19 cellular contexts compared by ENCODE assay signal in the genomic region with DNA sequence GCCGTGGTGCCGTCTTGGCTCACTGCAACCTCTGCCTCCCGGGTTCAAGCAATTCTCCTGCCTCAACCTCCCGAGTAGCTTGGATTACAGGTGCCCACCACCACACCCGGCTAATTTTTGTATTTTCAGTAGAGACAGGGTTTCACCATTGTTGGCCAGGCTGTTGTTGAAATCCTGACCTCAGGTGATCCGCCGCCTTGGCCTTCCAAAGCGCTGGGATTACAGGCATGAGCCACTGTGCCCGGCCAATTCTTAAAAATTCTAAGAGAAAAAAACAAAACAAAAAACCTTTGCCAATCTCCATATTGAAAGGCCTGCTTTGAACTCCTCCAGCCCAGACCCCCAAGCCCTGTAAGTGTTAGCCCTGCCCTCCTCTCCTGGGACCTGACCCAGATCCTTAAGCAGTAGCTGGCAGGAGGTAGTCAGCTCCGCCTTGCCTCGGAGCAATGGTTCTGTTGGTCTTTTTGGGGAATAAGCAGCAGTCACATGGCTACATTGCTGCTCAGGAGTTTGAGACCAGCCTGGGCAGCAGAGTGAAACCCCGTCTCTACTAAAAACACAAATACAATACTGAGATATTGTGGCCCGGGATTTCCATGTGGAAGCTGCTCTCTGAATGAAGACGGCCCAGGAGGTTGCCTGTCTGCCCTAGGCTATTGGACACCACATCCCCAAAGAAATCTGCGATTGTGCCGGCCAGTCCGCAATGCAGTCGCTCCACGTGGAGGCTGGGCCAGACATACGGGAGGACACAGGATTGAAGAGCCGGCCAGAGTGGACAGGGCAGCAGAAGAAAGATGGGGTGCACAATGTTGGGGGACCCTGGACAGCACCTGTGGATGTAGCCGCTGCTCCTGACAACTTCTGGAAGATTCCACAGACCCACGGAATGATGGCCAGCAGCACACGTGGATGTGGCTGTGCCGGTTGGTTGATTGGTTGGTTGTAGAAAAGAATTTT. TPM values are rescaled to one million over a fixed set of nuclear protein-coding genes. Genes with fewer than 3 reads are reported as not detected.
DNase-seq lines count a peak whose midpoint lies in the region; ATAC-seq, FAIRE-seq and TF ChIP-seq lines count a peak whose summit lies in the region.
"Had no signal": no experiment of that assay in that cellular context is flagged by ENCODE, and none has a peak within 500 bp of the region (broad histone marks: within the 10 kb centered on the region; RNA-seq: fewer than 3 reads in every experiment).

No MANE protein-coding gene starts in this region.

- H3K4me3 ChIP-seq in kidney (ENCODE audit: low read length in 2 of 2): no peak overlapping the region
- H3K4me3 ChIP-seq: GM23338, Peyer's patch had no signal

- peaks cover 15 to 16% of the 10 kb centered on the region in 2 donors for H3K4me1 Mint-ChIP-seq in natural killer cell treated with Interleukin-12 subunit alpha and Interleukin-12 subunit beta and Interleukin-15 and Interleukin-18, amount 100 ng/mL, for 72 hours (ENCODE audit: low read depth in 2 of 2)
- peaks cover 25% of the 10 kb centered on the region in 2 donors for H3K4me1 Mint-ChIP-seq in natural killer cell

- H3K9ac ChIP-seq in kidney (ENCODE audit: low read length in 2 of 2): no peak overlapping the region
- H3K9ac ChIP-seq: KMS-11 had no signal

- no peak for TF ChIP-seq CTCF in natural killer cell (IDR thresholded peaks at IDR 0.05)
- no peak for TF ChIP-seq CTCF in kidney (IDR thresholded peaks at IDR 0.05; ENCODE audit: borderline replicate concordance, extremely low read depth, insufficient read depth)

- H3K27ac ChIP-seq in kidney (ENCODE audit: low read depth in 2 of 2, low read length in 2 of 2): no peak overlapping the region
- H3K27ac ChIP-seq: KMS-11, Peyer's patch had no signal

- ATAC-seq in natural killer cell treated with Interleukin-12 subunit alpha and Interleukin-12 subunit beta and Interleukin-15 and Interleukin-18, amount 100 ng/mL, for 72 hours: no peak
- ATAC-seq in natural killer cell (no peak), sciatic nerve (no peak), HG03460 (IDR thresholded peaks at IDR 0.05; ENCODE audit: unreplicated experiment) (no peak), HG03457 (IDR thresholded peaks at IDR 0.05; ENCODE audit: unreplicated experiment) (no peak), GM19023 (IDR thresholded peaks at IDR 0.05; ENCODE audit: unreplicated experiment) (no peak)
- ATAC-seq: GM23338, HCT116, Right ventricle myocardium inferior had no signal

- no peak overlapping the region for H3K4me3 Mint-ChIP-seq in natural killer cell treated with Interleukin-12 subunit alpha and Interleukin-12 subunit beta and Interleukin-15 and Interleukin-18, amount 100 ng/mL, for 72 hours
- no peak overlapping the region for H3K4me3 Mint-ChIP-seq in natural killer cell
- H3K4me3 Mint-ChIP-seq: GM23338 had no signal

- no peaks in the 10 kb centered on the region for H3K36me3 Mint-ChIP-seq in natural killer cell treated with Interleukin-12 subunit alpha and Interleukin-12 subunit beta and Interleukin-15 and Interleukin-18, amount 100 ng/mL, for 72 hours
- H3K36me3 Mint-ChIP-seq in natural killer cell: no peaks in the 10 kb centered on the region
- H3K36me3 Mint-ChIP-seq: CD8-positive, alpha-beta memory T cell had no signal

- no peak overlapping the region for H3K27ac Mint-ChIP-seq in natural killer cell treated with Interleukin-12 subunit alpha and Interleukin-12 subunit beta and Interleukin-15 and Interleukin-18, amount 100 ng/mL, for 72 hours
- no peak overlapping the region for H3K27ac Mint-ChIP-seq in natural killer cell
- H3K27ac Mint-ChIP-seq: GM23338 had no signal

- H3K36me3 ChIP-seq in kidney (ENCODE audit: control insufficient read depth in 1 of 2, insufficient read depth in 2 of 2, low read length in 2 of 2): no peaks in the 10 kb centered on the region
- H3K36me3 ChIP-seq: Peyer's patch had no signal

- intact Hi-C loops in natural killer cell (cut with micrococcal nuclease) (no loop called here), kidney (cut with DNase I) (no loop called here), sciatic nerve (cut with DNase I) (no loop called here)

- no peak for FAIRE-seq in kidney (lab: Jason Lieb, UNC)
- FAIRE-seq: D721Med had no signal

- peak; percentile 38 for DNase-seq in natural killer cell treated with Interleukin-12 subunit alpha and Interleukin-12 subunit beta and Interleukin-15 and Interleukin-18, amount 100 ng/mL, for 72 hours (ENCODE audit: low spot score)
- no peak for DNase-seq in natural killer cell
- DNase-seq in kidney: peak; percentile 61
- DNase-seq in sciatic nerve (ENCODE audit: low spot score): peak; percentile 45
- DNase-seq in HPDE6-E6E7 (ENCODE audit: extremely low spot score): no peak
- DNase-seq: C1 segment of cervical spinal cord; CD8-positive, alpha-beta memory T cell; DMS79 treated with DMSO at 0.1 percent for 48 hours; MV-4-11; NCI-H1694 treated with DMSO at 0.1 percent for 48 hours had no signal

- peaks cover 18 to 19% of the 10 kb centered on the region in 2 donors for H3K27me3 Mint-ChIP-seq in natural killer cell treated with Interleukin-12 subunit alpha and Interleukin-12 subunit beta and Interleukin-15 and Interleukin-18, amount 100 ng/mL, for 72 hours
- H3K27me3 Mint-ChIP-seq in natural killer cell (ENCODE audit: low read depth in 2 of 2): peaks cover 27 to 36% of the 10 kb centered on the region in 2 donors

- H3K9me3 Mint-ChIP-seq in natural killer cell treated with Interleukin-12 subunit alpha and Interleukin-12 subunit beta and Interleukin-15 and Interleukin-18, amount 100 ng/mL, for 72 hours: no peaks in the 10 kb centered on the region
- no peaks in the 10 kb centered on the region for H3K9me3 Mint-ChIP-seq in natural killer cell
- H3K9me3 Mint-ChIP-seq: CD8-positive, alpha-beta memory T cell; GM23338 had no signal

- H3K4me1 ChIP-seq in kidney (ENCODE audit: control insufficient read depth in 1 of 2, insufficient read depth in 1 of 2, low read depth in 1 of 2, low read length in 2 of 2): peaks cover 4 to 8% of the 10 kb centered on the region in 2 donors

- H3K9me3 ChIP-seq in kidney (ENCODE audit: control insufficient read depth in 1 of 2, low read length in 2 of 2): peaks cover 0 to 2% of the 10 kb centered on the region in 2 donors
- H3K9me3 ChIP-seq: Peyer's patch had no signal

RNA-seq across cellular contexts. Expression of gene BEGAIN, which starts 28.8 kb away (rescaled TPM):
- not detected for total RNA-seq in natural killer cell treated with Interleukin-12 subunit alpha and Interleukin-12 subunit beta and Interleukin-15 and Interleukin-18, amount 100 ng/mL, for 72 hours
- 1 to 10 TPM in 1 of 3 donors, under 1 TPM in 1, not detected in 1; 0.11 to 1.3 TPM for total RNA-seq in natural killer cell
- 1.4 TPM for total RNA-seq in kidney
- polyA plus RNA-seq in kidney (ENCODE audit: insufficient read depth, low read depth, low replicate concordance): 0.52 TPM
- 12.3 TPM for total RNA-seq in sciatic nerve

Comparison
In these comparisons a context has a peak if more than half of its experiments do, and no peak if none do; other contexts are left out.
1. DNase-seq: peak in natural killer cell treated with Interleukin-12 subunit alpha and Interleukin-12 subunit beta and Interleukin-15 and Interleukin-18, amount 100 ng/mL, for 72 hours (single experiment), kidney (single experiment) and sciatic nerve (single experiment); none in natural killer cell (single experiment) and HPDE6-E6E7 (single experiment).